17 cellular contexts compared by ENCODE assay signal in the genomic region with DNA sequence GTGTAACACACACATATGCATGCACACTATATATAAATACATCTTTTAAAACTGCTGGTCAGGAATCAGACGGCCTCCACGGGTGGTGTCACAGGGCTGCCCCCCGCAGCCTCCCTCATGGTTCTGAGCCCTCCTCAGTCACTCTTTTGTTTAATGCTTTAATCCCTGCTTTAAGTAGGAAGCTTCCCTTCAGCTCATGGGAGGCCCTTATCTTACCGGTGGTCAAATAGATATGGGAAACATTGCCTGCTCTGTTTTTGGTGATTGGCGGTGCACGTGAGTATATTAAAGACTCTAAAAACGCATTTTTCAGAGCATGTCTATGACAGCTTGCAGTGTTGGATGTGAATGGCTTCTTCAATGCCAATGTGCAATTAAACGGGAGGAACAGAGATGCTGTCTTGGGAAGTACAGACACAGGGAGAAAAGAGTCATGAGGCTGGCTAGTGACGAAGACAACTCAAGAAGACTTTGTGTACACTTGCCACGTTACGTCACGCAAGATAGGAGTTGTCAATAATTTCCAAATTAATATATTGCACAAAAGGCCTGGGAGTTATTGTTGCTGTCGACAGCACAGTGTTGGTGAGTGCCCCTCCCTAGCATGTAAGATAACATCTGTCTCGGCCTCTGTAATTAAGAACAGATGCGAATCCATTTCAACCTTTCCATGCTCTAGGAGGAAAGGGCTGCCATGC.
A peak's percentile ranks its signal among the peaks of the same experiment; 100 is the strongest.
DNase-seq lines count a peak whose midpoint lies in the region; ATAC-seq lines count a peak whose summit lies in the region.
"Had no signal": no experiment of that assay in that cellular context is flagged by ENCODE, and none has a peak within 500 bp of the region (broad histone marks: within the 10 kb centered on the region; RNA-seq: fewer than 3 reads in every experiment).

No MANE protein-coding gene starts in this region.

- ATAC-seq in HG02970 (IDR thresholded peaks at IDR 0.05; ENCODE audit: low FRiP score, unreplicated experiment) (no peak), HG03565 (IDR thresholded peaks at IDR 0.05; ENCODE audit: unreplicated experiment) (no peak)
- ATAC-seq: left cardiac atrium, right cardiac atrium had no signal

- no peaks in the 10 kb centered on the region for H3K27me3 ChIP-seq in adipocyte (replicated peaks; ENCODE audit: control insufficient read depth, insufficient read depth, low read length)
- H3K27me3 ChIP-seq: dorsolateral prefrontal cortex had no signal

- H3K9ac ChIP-seq in adipocyte (ENCODE audit: low read length), result no peak overlapping the region

- DNase-seq in AG20443 (ENCODE audit: low spot score) (peak; percentile 85), HS-5 (ENCODE audit: low read depth) (peak; percentile 64), adipocyte (ENCODE audit: low read depth) (peak; percentile 95), iris pigment epithelial cell (ENCODE audit: low read depth) (peak; percentile 30), COR-L47 (lab: John Stamatoyannopoulos, UW) (no peak)
- DNase-seq in stimulated activated CD4-positive, alpha-beta T cell treated with anti-CD3 and anti-CD28 coated beads, Interleukin-4, amount 100 ng/mL, for 24 hours, result no peak
- DNase-seq: activated CD4-positive, alpha-beta T cell treated with anti-CD3 and anti-CD28 coated beads for 48 hours; activated T-cell treated with anti-CD3 and anti-CD28 coated beads for 4 hours; Caco-2; left cardiac atrium; NCI-H1105; occipital lobe; right cardiac atrium; Right ventricle myocardium superior had no signal

- peaks cover 23% of the 10 kb centered on the region for H3K4me1 ChIP-seq in adipocyte (ENCODE audit: control insufficient read depth, insufficient read depth, low read length)
- H3K4me1 ChIP-seq: Caco-2 had no signal

- no peaks in the 10 kb centered on the region for H3K36me3 ChIP-seq in adipocyte (ENCODE audit: control insufficient read depth, insufficient read depth, low read length, severe bottlenecking)

- H3K4me3 ChIP-seq in adipocyte (ENCODE audit: low read length), result no peak overlapping the region
- H3K4me3 ChIP-seq: dorsolateral prefrontal cortex had no signal

- no peaks in the 10 kb centered on the region for H3K9me3 ChIP-seq in adipocyte (ENCODE audit: control insufficient read depth, low read length)
- H3K9me3 ChIP-seq: Caco-2 had no signal

Comparison
In these comparisons a context has a peak if more than half of its experiments do, and no peak if none do; other contexts are left out.
1. DNase-seq: peak in AG20443 (single experiment), HS-5 (single experiment), adipocyte (single experiment) and iris pigment epithelial cell (single experiment); none in COR-L47 (single experiment) and stimulated activated CD4-positive, alpha-beta T cell treated with anti-CD3 and anti-CD28 coated beads, Interleukin-4, amount 100 ng/mL, for 24 hours (single experiment).